1 cellular context compared by ENCODE assay signal in genomic region chr16:85302848-85303353, GRCh38.
TF ChIP-seq lines count a peak whose summit lies in the region.

No MANE protein-coding gene starts in this region.

TF ChIP-seq in HCT116, 20 proteins besides CTCF, POLR2A, EP300 and RAD21 (continued from another document):
- TF ChIP-seq FOSL1 (IDR thresholded peaks at IDR 0.05; ENCODE audit: low read depth): no peak
- no peak for TF ChIP-seq SIN3A (IDR thresholded peaks at IDR 0.05; ENCODE audit: low read depth)
- TF ChIP-seq POLR2AphosphoS5 (IDR thresholded peaks at IDR 0.05; ENCODE audit: low read depth, low read length): no peak
